Comparison of ENCODE assay signal across 11 cellular contexts in genomic region chr7:1272136-1272535, GRCh38. TPM values are rescaled to one million over a fixed set of nuclear protein-coding genes. Genes with fewer than 3 reads are reported as not detected.
DNase-seq lines count a peak whose midpoint lies in the region; FAIRE-seq and TF ChIP-seq lines count a peak whose summit lies in the region.
"Not testable (repeated sequence)": the region's sequence is repeated elsewhere in the genome, so short reads cannot be mapped to it uniquely, and the experiment has no call there.
"Had no signal": no experiment of that assay in that cellular context is flagged by ENCODE, and none has a peak within 500 bp of the region (broad histone marks: within the 10 kb centered on the region; RNA-seq: fewer than 3 reads in every experiment).

No MANE protein-coding gene starts in this region.

- H3K27ac ChIP-seq in H1 (ENCODE audit: low read depth, low read length); kidney (ENCODE audit: low read depth in 2 of 2, low read length in 2 of 2); small intestine (ENCODE audit: low read depth in 1 of 2, low read length in 1 of 2): not testable (repeated sequence)

- H4K91ac ChIP-seq in H1 (replicated peaks; ENCODE audit: insufficient read length, low read length): not testable (repeated sequence)

- H2BK5ac ChIP-seq in H1 (ENCODE audit: low read depth, low read length): not testable (repeated sequence)

- not testable (repeated sequence) for TF ChIP-seq EP300 in H1 (IDR thresholded peaks at IDR 0.05; ENCODE audit: borderline replicate concordance in 1 of 2, low read depth in 2 of 2, low read length in 2 of 2)

- not testable (repeated sequence) for TF ChIP-seq CTCF in H1 (IDR thresholded peaks at IDR 0.05; ENCODE audit: control extremely low read depth in 1 of 3, insufficient read depth in 1 of 3, low read depth in 1 of 3, low read length in 3 of 3); kidney (IDR thresholded peaks at IDR 0.05; ENCODE audit: borderline replicate concordance, extremely low read depth, insufficient read depth)

- H3K14ac ChIP-seq in H1 (ENCODE audit: insufficient read length): not testable (repeated sequence)

- H4K20me1 ChIP-seq in H1 (replicated peaks in 1 of 2; ENCODE audit: control insufficient read depth in 1 of 2, insufficient read depth in 2 of 2, low read length in 2 of 2): not testable (repeated sequence)

- not testable (repeated sequence) for H4K5ac ChIP-seq in H1 (ENCODE audit: insufficient read length, low read depth, low read length)

- intact Hi-C loops in kidney (cut with DNase I): not testable (repeated sequence)

- not testable (repeated sequence) for H3K4ac ChIP-seq in H1 (replicated peaks; ENCODE audit: insufficient read length, low read depth, low read length)

- not testable (repeated sequence) for DNase-seq in HTR-8/SVneo (ENCODE audit: insufficient read length, low spot score); H1 (ENCODE audit: low read depth in 1 of 2, low spot score in 2 of 2); small intestine
- peak; percentile 8 for DNase-seq in kidney

- H2AK5ac ChIP-seq in H1 (ENCODE audit: low read depth, low read length): not testable (repeated sequence)

- H3K9me3 ChIP-seq in H1 (ENCODE audit: insufficient read depth in 2 of 2, low read depth in 1 of 2, low read length in 1 of 2); kidney (ENCODE audit: control insufficient read depth in 1 of 2, low read length in 2 of 2); small intestine (ENCODE audit: control insufficient read depth, low read depth): not testable (repeated sequence)

- H2BK15ac ChIP-seq in H1 (ENCODE audit: low read length): not testable (repeated sequence)

- H2AFZ ChIP-seq in H1 (ENCODE audit: low read length): not testable (repeated sequence)

- not testable (repeated sequence) for H3K23me2 ChIP-seq in H1 (ENCODE audit: low read depth, low read length)

- not testable (repeated sequence) for H2BK12ac ChIP-seq in H1 (ENCODE audit: low read depth, low read length)

- TF ChIP-seq RAD21 in H1 (IDR thresholded peaks at IDR 0.05 in 1 of 2, conservative IDR thresholded peaks at IDR 0.05 in 1 of 2; ENCODE audit: low read depth in 2 of 2, low read length in 2 of 2): not testable (repeated sequence)

- H3K27me3 ChIP-seq in H1 (replicated peaks in 1 of 4; ENCODE audit: control insufficient read depth in 3 of 4, extremely low read depth in 1 of 4, insufficient read depth in 3 of 4, low read length in 3 of 4): not testable (repeated sequence)
- peaks cover 0 to 13% of the 10 kb centered on the region in 2 donors for H3K27me3 ChIP-seq in small intestine (ENCODE audit: control insufficient read depth in 2 of 2, insufficient read depth in 2 of 2, low read length in 2 of 2)

- not testable (repeated sequence) for H3K18ac ChIP-seq in H1 (ENCODE audit: extremely low read depth, low read length)

- H3K23ac ChIP-seq in H1 (ENCODE audit: insufficient read length): not testable (repeated sequence)

- not testable (repeated sequence) for H3K4me2 ChIP-seq in H1 (ENCODE audit: insufficient read depth in 1 of 2, low read depth in 2 of 2, low read length in 2 of 2)

- peak; percentile 100 for FAIRE-seq in HTR-8/SVneo (lab: Jason Lieb, UNC)
- not testable (repeated sequence) for FAIRE-seq in H1 (lab: Jason Lieb, UNC); kidney (lab: Jason Lieb, UNC)
- FAIRE-seq in small intestine (lab: Jason Lieb, UNC): peak; percentile 5

- POLR2A ChIA-PET in H1 (lab: Charles Lee; ENCODE audit: partially characterized antibody): not testable (repeated sequence)

- H3K56ac ChIP-seq in H1 (replicated peaks; ENCODE audit: insufficient read length, low read depth, low read length): not testable (repeated sequence)

- not testable (repeated sequence) for TF ChIP-seq POLR2A in H1 (IDR thresholded peaks at IDR 0.05; ENCODE audit: control extremely low read depth in 1 of 2, low read depth in 2 of 2, low read length in 2 of 2)

- CTCF ChIA-PET in H1 (lab: Charles Lee; ENCODE audit: partially characterized antibody): not testable (repeated sequence)

- not testable (repeated sequence) for H3K79me1 ChIP-seq in H1 (ENCODE audit: low read depth, low read length)

- H2BK120ac ChIP-seq in H1 (replicated peaks; ENCODE audit: low read depth, low read length): not testable (repeated sequence)

- H2BK20ac ChIP-seq in H1 (ENCODE audit: low read length): not testable (repeated sequence)

- H3K9ac ChIP-seq in H1 (replicated peaks in 1 of 4; ENCODE audit: extremely low read depth in 1 of 4, low read depth in 3 of 4, low read length in 3 of 4); kidney (ENCODE audit: low read length in 2 of 2): not testable (repeated sequence)

- H3K36me3 ChIP-seq in H1 (ENCODE audit: control insufficient read depth in 2 of 4, insufficient read depth in 4 of 4, low read length in 3 of 4); kidney (ENCODE audit: control insufficient read depth in 1 of 2, insufficient read depth in 2 of 2, low read length in 2 of 2); small intestine (ENCODE audit: control insufficient read depth in 2 of 2, insufficient read depth in 2 of 2, low read length in 2 of 2): not testable (repeated sequence)

- not testable (repeated sequence) for H3K79me2 ChIP-seq in H1 (ENCODE audit: control insufficient read depth in 1 of 2, insufficient read depth in 2 of 2, low read length in 2 of 2)

- H3K4me1 ChIP-seq in H1 (replicated peaks in 1 of 4; ENCODE audit: control insufficient read depth in 3 of 4, insufficient read depth in 4 of 4, low read length in 3 of 4); kidney (ENCODE audit: control insufficient read depth in 1 of 2, insufficient read depth in 1 of 2, low read depth in 1 of 2, low read length in 2 of 2); small intestine (ENCODE audit: control insufficient read depth in 2 of 2, insufficient read depth in 1 of 2, low read depth in 1 of 2, low read length in 1 of 2): not testable (repeated sequence)

- not testable (repeated sequence) for H4K8ac ChIP-seq in H1 (ENCODE audit: extremely low read depth, insufficient read depth, low read length)

- not testable (repeated sequence) for H3K4me3 ChIP-seq in H1 (ENCODE audit: extremely low read depth in 1 of 4, insufficient read depth in 2 of 4, low read depth in 3 of 4, low read length in 4 of 4); kidney (ENCODE audit: low read length in 2 of 2); small intestine (ENCODE audit: low read depth in 1 of 2, low read length in 2 of 2)

TF ChIP-seq in H1, 55 proteins besides CTCF, POLR2A, EP300 and RAD21:
- TF ChIP-seq BACH1 (IDR thresholded peaks at IDR 0.05; ENCODE audit: low read length): peak; percentile 66
TF ChIP-seq in H1: peak in this region for 1; not testable (repeated sequence) for 54.

RNA-seq across cellular contexts. Expression of gene UNCX, which starts 39.5 kb away (rescaled TPM):
- total RNA-seq in H1 (2021; fragmentation: NEBNext Ultra II Directional; extraction: Animal tissue kit (Norgen Biotek cat#: 25700)): not detected in 2 replicates
- polyA plus RNA-seq in H1 (2011; rRNA removed): 0.03 TPM in 1 of 2 replicates, not detected in the other
- not detected for polyA plus RNA-seq in H1 (2011; cell fraction: cytosol; rRNA removed)
- not detected for polyA plus RNA-seq in H1 (2011; cell fraction: nucleus; rRNA removed)
- not detected in 4 replicates for polyA plus RNA-seq in H1 (2012, experiment 1 of 2)
- not detected for polyA plus RNA-seq in H1 (2012, experiment 2 of 2)
- 0.02 TPM for polyA plus RNA-seq in H1 (2013, experiment 1 of 2)
- polyA plus RNA-seq in H1 (2013, experiment 2 of 2): not detected
- not detected in 2 replicates for polyA minus RNA-seq in H1 (2011; rRNA and poly(A)+ RNA removed)
- not detected for polyA minus RNA-seq in H1 (2011; cell fraction: cytosol; rRNA and poly(A)+ RNA removed)
- polyA minus RNA-seq in H1 (2011; cell fraction: nucleus; rRNA and poly(A)+ RNA removed): not detected
- 2.0 TPM for total RNA-seq in kidney
- polyA plus RNA-seq in kidney (ENCODE audit: insufficient read depth, low read depth, low replicate concordance): 1.4 TPM
- not detected for polyA plus RNA-seq in small intestine
- total RNA-seq: CD4-positive, alpha-beta memory T cell; CD4-positive, CD25-positive, alpha-beta regulatory T cell; CD8-positive, alpha-beta memory T cell; Daoy; GM12878 had no signal
- polyA plus RNA-seq: AG04450; CD14-positive monocyte; CD4-positive, alpha-beta memory T cell; CD4-positive, CD25-positive, alpha-beta regulatory T cell; CD8-positive, alpha-beta memory T cell; GM12878 had no signal
